In genomic region chr3:15602146-15602536, GRCh38 we compare ENCODE assay signal across 2 cellular contexts.
TF ChIP-seq lines count a peak whose summit lies in the region.

No MANE protein-coding gene starts in this region.

TF ChIP-seq in GM12878, 131 proteins besides CTCF, POLR2A, EP300 and RAD21:
- TF ChIP-seq, protein P1, sequence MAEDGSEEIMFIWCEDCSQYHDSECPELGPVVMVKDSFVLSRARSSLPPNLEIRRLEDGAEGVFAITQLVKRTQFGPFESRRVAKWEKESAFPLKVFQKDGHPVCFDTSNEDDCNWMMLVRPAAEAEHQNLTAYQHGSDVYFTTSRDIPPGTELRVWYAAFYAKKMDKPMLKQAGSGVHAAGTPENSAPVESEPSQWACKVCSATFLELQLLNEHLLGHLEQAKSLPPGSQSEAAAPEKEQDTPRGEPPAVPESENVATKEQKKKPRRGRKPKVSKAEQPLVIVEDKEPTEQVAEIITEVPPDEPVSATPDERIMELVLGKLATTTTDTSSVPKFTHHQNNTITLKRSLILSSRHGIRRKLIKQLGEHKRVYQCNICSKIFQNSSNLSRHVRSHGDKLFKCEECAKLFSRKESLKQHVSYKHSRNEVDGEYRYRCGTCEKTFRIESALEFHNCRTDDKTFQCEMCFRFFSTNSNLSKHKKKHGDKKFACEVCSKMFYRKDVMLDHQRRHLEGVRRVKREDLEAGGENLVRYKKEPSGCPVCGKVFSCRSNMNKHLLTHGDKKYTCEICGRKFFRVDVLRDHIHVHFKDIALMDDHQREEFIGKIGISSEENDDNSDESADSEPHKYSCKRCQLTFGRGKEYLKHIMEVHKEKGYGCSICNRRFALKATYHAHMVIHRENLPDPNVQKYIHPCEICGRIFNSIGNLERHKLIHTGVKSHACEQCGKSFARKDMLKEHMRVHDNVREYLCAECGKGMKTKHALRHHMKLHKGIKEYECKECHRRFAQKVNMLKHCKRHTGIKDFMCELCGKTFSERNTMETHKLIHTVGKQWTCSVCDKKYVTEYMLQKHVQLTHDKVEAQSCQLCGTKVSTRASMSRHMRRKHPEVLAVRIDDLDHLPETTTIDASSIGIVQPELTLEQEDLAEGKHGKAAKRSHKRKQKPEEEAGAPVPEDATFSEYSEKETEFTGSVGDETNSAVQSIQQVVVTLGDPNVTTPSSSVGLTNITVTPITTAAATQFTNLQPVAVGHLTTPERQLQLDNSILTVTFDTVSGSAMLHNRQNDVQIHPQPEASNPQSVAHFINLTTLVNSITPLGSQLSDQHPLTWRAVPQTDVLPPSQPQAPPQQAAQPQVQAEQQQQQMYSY (CRISPR knock-in tag; IDR thresholded peaks at IDR 0.05) = 0 out of 2 replicates have a peak, but pooled peaks have one; percentile 24
- peak; percentile 74; the same call in 1 of the 2 replicates for TF ChIP-seq SMARCA5 (IDR thresholded peaks at IDR 0.05)
- no peak for TF ChIP-seq BRCA1 (IDR thresholded peaks at IDR 0.05; ENCODE audit: low read depth, low read length)
- TF ChIP-seq IKZF2 (IDR thresholded peaks at IDR 0.05) = peak; percentile 32 to 33; a peak in 1 of 4 replicates
- 0 out of 2 replicates have a peak, but pooled peaks have one; percentile 13 for TF ChIP-seq NBN (IDR thresholded peaks at IDR 0.05)
- TF ChIP-seq TCF12 (IDR thresholded peaks at IDR 0.05; ENCODE audit: low read depth, low read length) = no peak
- 0 out of 2 replicates have a peak, but pooled peaks have one; percentile 31 for TF ChIP-seq CBFB (IDR thresholded peaks at IDR 0.05; ENCODE audit: low read depth)
- 0 out of 4 replicates have a peak, but pooled peaks of 1 of the 2 experiments have one; percentile 16 for TF ChIP-seq BHLHE40 (IDR thresholded peaks at IDR 0.05; ENCODE audit: borderline replicate concordance in 1 of 2, low read depth in 2 of 2, low read length in 1 of 2)

TF ChIP-seq in liver, 16 proteins besides CTCF, POLR2A, EP300 and RAD21:
- TF ChIP-seq JUND (IDR thresholded peaks at IDR 0.05) (no peak), MAX (IDR thresholded peaks at IDR 0.05) (no peak)
TF ChIP-seq in liver: peak in this region for 0.
